Comparison of ENCODE assay signal across 12 cellular contexts in genomic region chr2:127523269-127523930, GRCh38. TPM values are rescaled to one million over a fixed set of nuclear protein-coding genes. Genes with fewer than 3 reads are reported as not detected.
DNase-seq lines count a peak whose midpoint lies in the region; ATAC-seq, FAIRE-seq and TF ChIP-seq lines count a peak whose summit lies in the region.
"Had no signal": no experiment of that assay in that cellular context is flagged by ENCODE, and none has a peak within 500 bp of the region (broad histone marks: within the 10 kb centered on the region; RNA-seq: fewer than 3 reads in every experiment).

No MANE protein-coding gene starts in this region.

- no peak for FAIRE-seq in astrocyte (lab: Jason Lieb, UNC)
- FAIRE-seq: colon, HTR-8/SVneo, kidney had no signal

- DNase-seq in CD8-positive, alpha-beta memory T cell = no peak
- DNase-seq in NB4 (ENCODE audit: low read depth) (no peak), astrocyte (ENCODE audit: low read depth) (no peak), NCI-H1092 (lab: John Stamatoyannopoulos, UW) (no peak)
- no peak for DNase-seq in naive thymus-derived CD8-positive, alpha-beta T cell
- DNase-seq: kidney, T1000, tibial artery had no signal

- H3K9ac ChIP-seq in astrocyte (ENCODE audit: low read length) = no peak overlapping the region

- H3K9me3 Mint-ChIP-seq in CD8-positive, alpha-beta memory T cell = no peaks in the 10 kb centered on the region
- H3K9me3 Mint-ChIP-seq in astrocyte (ENCODE audit: unreplicated experiment) = no peaks in the 10 kb centered on the region
- H3K9me3 Mint-ChIP-seq in naive thymus-derived CD8-positive, alpha-beta T cell = no peaks in the 10 kb centered on the region

- peak overlapping the region; percentile 15 to 80 (median 55) for H3K4me3 Mint-ChIP-seq in CD8-positive, alpha-beta memory T cell
- H3K4me3 Mint-ChIP-seq in astrocyte (ENCODE audit: unreplicated experiment) = peak overlapping the region; percentile 31
- peak overlapping the region in 8 of 10 donors; percentile 2 to 93 (median 37) for H3K4me3 Mint-ChIP-seq in naive thymus-derived CD8-positive, alpha-beta T cell

- peak overlapping the region; percentile 54 to 96 (median 86) for H3K27ac Mint-ChIP-seq in CD8-positive, alpha-beta memory T cell
- no peak overlapping the region for H3K27ac Mint-ChIP-seq in astrocyte (ENCODE audit: unreplicated experiment)
- peak overlapping the region in 6 of 10 donors; percentile 22 to 79 (median 53) for H3K27ac Mint-ChIP-seq in naive thymus-derived CD8-positive, alpha-beta T cell

- CTCF ChIA-PET in CD8-positive, alpha-beta memory T cell (lab: Charles Lee) = no interaction called here

- TF ChIP-seq CTCF in NB4 (IDR thresholded peaks at IDR 0.05; ENCODE audit: low read depth, low read length) = no peak
- no peak for TF ChIP-seq CTCF in astrocyte (IDR thresholded peaks at IDR 0.05; ENCODE audit: insufficient read depth, low read depth, low read length)

- no peak overlapping the region for H3K4me2 ChIP-seq in astrocyte (ENCODE audit: low read length)

- POLR2A ChIA-PET in CD8-positive, alpha-beta memory T cell (lab: Charles Lee) = no interaction called here
- POLR2A ChIA-PET in naive thymus-derived CD8-positive, alpha-beta T cell (lab: Charles Lee) = no interaction called here

- peaks cover 47 to 72% (median 64%) of the 10 kb centered on the region in 3 donors for H3K4me1 Mint-ChIP-seq in CD8-positive, alpha-beta memory T cell
- peaks cover 15% of the 10 kb centered on the region for H3K4me1 Mint-ChIP-seq in astrocyte (ENCODE audit: low read depth, unreplicated experiment)
- H3K4me1 Mint-ChIP-seq in naive thymus-derived CD8-positive, alpha-beta T cell = peaks cover 19 to 68% (median 53%) of the 10 kb centered on the region in 4 donors

- no peaks in the 10 kb centered on the region for H3K36me3 ChIP-seq in CD8-positive, alpha-beta memory T cell (ENCODE audit: insufficient read depth, low read length)
- peaks cover 14% of the 10 kb centered on the region for H3K36me3 ChIP-seq in astrocyte (ENCODE audit: insufficient read depth, low read length)

- H3K9me3 ChIP-seq in CD8-positive, alpha-beta memory T cell (ENCODE audit: low read length) = no peaks in the 10 kb centered on the region
- H3K9me3 ChIP-seq in astrocyte (ENCODE audit: insufficient read depth, low read depth, low read length) = no peaks in the 10 kb centered on the region
- H3K9me3 ChIP-seq: tibial artery had no signal

- no peak overlapping the region for H3K27ac ChIP-seq in CD8-positive, alpha-beta memory T cell (ENCODE audit: low read depth, low read length)
- H3K27ac ChIP-seq in astrocyte (ENCODE audit: low read depth, low read length) = no peak overlapping the region
- H3K27ac ChIP-seq: tibial artery had no signal

- H3K4me1 ChIP-seq in CD8-positive, alpha-beta memory T cell (ENCODE audit: insufficient read depth, low read length) = peaks cover 19% of the 10 kb centered on the region
- H3K4me1 ChIP-seq in astrocyte (ENCODE audit: insufficient read depth, low read length) = peaks cover 7% of the 10 kb centered on the region

- no peak overlapping the region for H3K4me3 ChIP-seq in CD8-positive, alpha-beta memory T cell (ENCODE audit: low read length)
- H3K4me3 ChIP-seq in NB4 (ENCODE audit: low read depth, low read length) (peak overlapping the region; percentile 38), astrocyte (ENCODE audit: insufficient read depth, low read depth, low read length) (no peak overlapping the region)
- H3K4me3 ChIP-seq: tibial artery had no signal

- peaks cover 0 to 55% (median 5%) of the 10 kb centered on the region in 3 donors for H3K36me3 Mint-ChIP-seq in CD8-positive, alpha-beta memory T cell
- peaks cover 8% of the 10 kb centered on the region for H3K36me3 Mint-ChIP-seq in astrocyte (ENCODE audit: low read depth, unreplicated experiment)
- peaks cover 0 to 50% (median 0%) of the 10 kb centered on the region in 3 donors for H3K36me3 Mint-ChIP-seq in naive thymus-derived CD8-positive, alpha-beta T cell

- H3K27me3 Mint-ChIP-seq in CD8-positive, alpha-beta memory T cell = no peaks in the 10 kb centered on the region
- no peaks in the 10 kb centered on the region for H3K27me3 Mint-ChIP-seq in astrocyte (ENCODE audit: low read depth, unreplicated experiment)
- no peaks in the 10 kb centered on the region for H3K27me3 Mint-ChIP-seq in naive thymus-derived CD8-positive, alpha-beta T cell

- no peak overlapping the region for H2AFZ ChIP-seq in astrocyte (ENCODE audit: low read depth, low read length)

- TF ChIP-seq POLR2A in NB4 (IDR thresholded peaks at IDR 0.05; ENCODE audit: extremely low read depth, insufficient read length) = no peak

- no peak for ATAC-seq in naive thymus-derived CD8-positive, alpha-beta T cell
- no peak for ATAC-seq in GM21825 (IDR thresholded peaks at IDR 0.05; ENCODE audit: unreplicated experiment)
- no peak for ATAC-seq in HG02870 (IDR thresholded peaks at IDR 0.05; ENCODE audit: unreplicated experiment)

- H3K27me3 ChIP-seq in CD8-positive, alpha-beta memory T cell (ENCODE audit: insufficient read depth, low read length, poor library complexity, severe bottlenecking) = no peaks in the 10 kb centered on the region
- H3K27me3 ChIP-seq in astrocyte (ENCODE audit: insufficient read depth, low read length) = no peaks in the 10 kb centered on the region
- H3K27me3 ChIP-seq: tibial artery had no signal

- H3K79me2 ChIP-seq in astrocyte (ENCODE audit: insufficient read depth, low read length) = peaks cover 78% of the 10 kb centered on the region

- peaks cover 31% of the 10 kb centered on the region for H4K20me1 ChIP-seq in astrocyte (ENCODE audit: insufficient read depth, low read length)

RNA-seq across cellular contexts. Expression of gene IWS1, which starts 2.9 kb away (rescaled TPM):
- 10 to 100 TPM; 49.9 to 53.7 TPM for total RNA-seq in CD8-positive, alpha-beta memory T cell
- 33.1 TPM for polyA plus RNA-seq in CD8-positive, alpha-beta memory T cell
- total RNA-seq in astrocyte = 51.6 and 56.2 TPM in 2 replicates
- 10 to 100 TPM; 47.2 to 50.7 TPM for total RNA-seq in naive thymus-derived CD8-positive, alpha-beta T cell
- 10 to 100 TPM; 12.4 to 30.1 (median 19.3) TPM for polyA plus RNA-seq in naive thymus-derived CD8-positive, alpha-beta T cell

RNA-seq across cellular contexts. Expression of gene MYO7B, which starts 12.1 kb away (rescaled TPM):
- total RNA-seq in CD8-positive, alpha-beta memory T cell = not detected
- not detected for polyA plus RNA-seq in CD8-positive, alpha-beta memory T cell
- 0.34 and 0.77 TPM in 2 replicates for total RNA-seq in astrocyte
- total RNA-seq in naive thymus-derived CD8-positive, alpha-beta T cell = under 1 TPM; 0.26 to 0.58 TPM
- under 1 TPM in 2 of 3 donors, not detected in 1; 0.21 to 0.42 TPM for polyA plus RNA-seq in naive thymus-derived CD8-positive, alpha-beta T cell
